ENCODE assay signal across 19 cellular contexts in the genomic region with DNA sequence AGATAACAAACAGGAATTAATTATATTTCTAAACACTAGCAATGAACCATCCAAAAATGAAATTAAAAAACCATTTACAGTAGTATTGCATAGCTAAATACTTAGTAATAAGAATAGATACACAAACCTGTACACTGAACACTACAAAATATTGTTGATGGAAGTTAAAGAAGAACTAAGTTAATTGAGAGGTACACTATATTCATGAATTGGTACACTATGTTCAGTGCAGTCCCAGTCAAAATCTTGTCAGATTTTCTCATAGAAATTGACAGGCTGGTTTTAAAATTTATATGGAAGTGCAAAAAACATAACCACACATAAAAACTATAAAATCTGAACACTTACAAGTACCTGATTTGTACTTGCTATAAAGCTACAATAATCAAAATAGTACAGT. TPM values are rescaled to one million over a fixed set of nuclear protein-coding genes. Genes with fewer than 3 reads are reported as not detected.
DNase-seq lines count a peak whose midpoint lies in the region; ATAC-seq, FAIRE-seq and TF ChIP-seq lines count a peak whose summit lies in the region.
"Had no signal": no experiment of that assay in that cellular context is flagged by ENCODE, and none has a peak within 500 bp of the region (broad histone marks: within the 10 kb centered on the region; RNA-seq: fewer than 3 reads in every experiment).

No MANE protein-coding gene starts in this region.

- no peak overlapping the region for H3K9ac ChIP-seq in kidney (ENCODE audit: low read length in 2 of 2)
- H3K9ac ChIP-seq: BLaER1 treated with 17β-estradiol and CSF1 and Interleukin-3, amounts not matched to agents 10 nM and 100 nM had no signal

- DNase-seq in H54 (ENCODE audit: insufficient read length, low spot score) (no peak), kidney (no peak), NCI-H2107 (lab: John Stamatoyannopoulos, UW) (no peak), NCI-H446 (lab: John Stamatoyannopoulos, UW) (no peak)
- no peak for DNase-seq in activated CD8-positive, alpha-beta T cell treated with anti-CD3 and anti-CD28 coated beads for 36 hours
- DNase-seq: 8988T; ACHN; Caco-2; Calu3; CD4-positive, alpha-beta T cell; CD8-positive, alpha-beta T cell; DMS79 treated with DMSO at 0.1 percent for 48 hours had no signal

- H3K27ac ChIP-seq in kidney (ENCODE audit: low read depth in 2 of 2, low read length in 2 of 2), result no peak overlapping the region
- H3K27ac ChIP-seq: BLaER1 treated with 17β-estradiol and CSF1 and Interleukin-3, amounts not matched to agents 10 nM and 100 nM; C4-2B had no signal

- peaks cover 37% of the 10 kb centered on the region for H3K4me1 Mint-ChIP-seq in activated CD8-positive, alpha-beta T cell treated with anti-CD3 and anti-CD28 coated beads for 36 hours (ENCODE audit: low read depth)

- no peak overlapping the region for H3K4me3 ChIP-seq in kidney (ENCODE audit: low read length in 2 of 2)
- H3K4me3 ChIP-seq: BLaER1 treated with 17β-estradiol and CSF1 and Interleukin-3, amounts not matched to agents 10 nM and 100 nM; GM12878 had no signal

- no peaks in the 10 kb centered on the region for H3K4me1 ChIP-seq in kidney (ENCODE audit: control insufficient read depth in 1 of 2, insufficient read depth in 1 of 2, low read depth in 1 of 2, low read length in 2 of 2)
- H3K4me1 ChIP-seq: Caco-2 had no signal

- no peaks in the 10 kb centered on the region for H3K36me3 ChIP-seq in kidney (ENCODE audit: control insufficient read depth in 1 of 2, insufficient read depth in 2 of 2, low read length in 2 of 2)

- H3K27me3 Mint-ChIP-seq in activated CD8-positive, alpha-beta T cell treated with anti-CD3 and anti-CD28 coated beads for 36 hours, result no peaks in the 10 kb centered on the region
- H3K27me3 Mint-ChIP-seq: CD4-positive, alpha-beta T cell had no signal

- no peak for ATAC-seq in activated CD8-positive, alpha-beta T cell treated with anti-CD3 and anti-CD28 coated beads for 36 hours
- ATAC-seq: CD8-positive, alpha-beta T cell; GM12878 had no signal

- no peak overlapping the region for H3K27ac Mint-ChIP-seq in activated CD8-positive, alpha-beta T cell treated with anti-CD3 and anti-CD28 coated beads for 36 hours
- H3K27ac Mint-ChIP-seq: CD4-positive, alpha-beta T cell; CD8-positive, alpha-beta T cell had no signal

- TF ChIP-seq CTCF in kidney (IDR thresholded peaks at IDR 0.05; ENCODE audit: borderline replicate concordance, extremely low read depth, insufficient read depth), result no peak
- TF ChIP-seq CTCF in activated CD8-positive, alpha-beta T cell treated with anti-CD3 and anti-CD28 coated beads for 36 hours (IDR thresholded peaks at IDR 0.05), result no peak

- H3K4me3 Mint-ChIP-seq in activated CD8-positive, alpha-beta T cell treated with anti-CD3 and anti-CD28 coated beads for 36 hours, result no peak overlapping the region
- H3K4me3 Mint-ChIP-seq: CD4-positive, alpha-beta T cell; CD8-positive, alpha-beta T cell had no signal

- POLR2A ChIA-PET in activated CD8-positive, alpha-beta T cell treated with anti-CD3 and anti-CD28 coated beads for 36 hours (lab: Charles Lee), result interaction anchor here (1.3 kb wide), 1 partner anchor 24 kb away, joined by 3 read pairs; the partner anchor contains the start of gene PIK3CA

- CTCF ChIA-PET in activated CD8-positive, alpha-beta T cell treated with anti-CD3 and anti-CD28 coated beads for 36 hours (lab: Charles Lee), result no interaction called here

- no peak for TF ChIP-seq POLR2A in H54 (IDR thresholded peaks at IDR 0.05; ENCODE audit: low read depth, low read length)

- intact Hi-C loops in kidney (cut with DNase I), result no loop called here
- intact Hi-C loops in activated CD8-positive, alpha-beta T cell treated with anti-CD3 and anti-CD28 coated beads for 36 hours (cut with micrococcal nuclease), result no loop called here

- H3K9me3 Mint-ChIP-seq in activated CD8-positive, alpha-beta T cell treated with anti-CD3 and anti-CD28 coated beads for 36 hours, result peaks cover 3% of the 10 kb centered on the region

- peaks cover 2% of the 10 kb centered on the region for H3K36me3 Mint-ChIP-seq in activated CD8-positive, alpha-beta T cell treated with anti-CD3 and anti-CD28 coated beads for 36 hours (ENCODE audit: low read depth)

- peaks cover 0 to 4% of the 10 kb centered on the region in 2 donors for H3K9me3 ChIP-seq in kidney (ENCODE audit: control insufficient read depth in 1 of 2, low read length in 2 of 2)
- H3K9me3 ChIP-seq: Caco-2 had no signal

- FAIRE-seq in H54 (lab: Jason Lieb, UNC) (peak; percentile 6), colon (lab: Jason Lieb, UNC) (peak; percentile 64), kidney (lab: Jason Lieb, UNC) (peak; percentile 29)
- FAIRE-seq: D721Med, GM12878, GM12892, GM18507 had no signal

RNA-seq across cellular contexts. Expression of gene PIK3CA, which starts 24.4 kb away (rescaled TPM):
- total RNA-seq in kidney, result 24.8 TPM
- 6.1 TPM for polyA plus RNA-seq in kidney (ENCODE audit: insufficient read depth, low read depth, low replicate concordance)
- total RNA-seq in activated CD8-positive, alpha-beta T cell treated with anti-CD3 and anti-CD28 coated beads for 36 hours, result 10 to 100 TPM; 14.1 to 20.8 TPM
